In the genomic region with DNA sequence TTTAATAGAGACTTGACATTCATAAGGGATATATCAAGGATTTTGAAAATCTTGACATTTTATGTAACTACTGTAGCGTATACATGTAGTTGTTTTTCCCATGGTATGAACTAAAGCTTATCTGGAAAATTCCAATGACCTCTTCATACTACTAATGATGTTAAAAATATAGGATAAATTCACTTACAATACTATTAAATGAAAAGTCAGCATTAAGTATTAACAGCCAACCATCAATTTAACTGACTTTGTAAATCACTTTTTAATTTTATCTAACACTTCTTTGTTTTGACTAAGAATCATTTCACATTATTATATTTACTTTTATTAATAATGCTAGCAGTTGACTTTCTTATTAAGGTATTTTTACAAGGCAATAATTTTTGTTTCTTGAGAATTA, we compare ENCODE assay signal across 21 cellular contexts. TPM values are rescaled to one million over a fixed set of nuclear protein-coding genes. Genes with fewer than 3 reads are reported as not detected.
DNase-seq lines count a peak whose midpoint lies in the region; ATAC-seq, FAIRE-seq and TF ChIP-seq lines count a peak whose summit lies in the region.
"Had no signal": no experiment of that assay in that cellular context is flagged by ENCODE, and none has a peak within 500 bp of the region (broad histone marks: within the 10 kb centered on the region; RNA-seq: fewer than 3 reads in every experiment).

No MANE protein-coding gene starts in this region.

- H3K27ac Mint-ChIP-seq in central memory CD8-positive, alpha-beta T cell (ENCODE audit: low read depth), result peak overlapping the region; percentile 35
- no peak overlapping the region for H3K27ac Mint-ChIP-seq in endothelial cell (ENCODE audit: unreplicated experiment)
- H3K27ac Mint-ChIP-seq: B cell had no signal

- H3K4me1 Mint-ChIP-seq in central memory CD8-positive, alpha-beta T cell, result peaks cover 9% of the 10 kb centered on the region
- H3K4me1 Mint-ChIP-seq in endothelial cell (ENCODE audit: unreplicated experiment), result peaks cover 14% of the 10 kb centered on the region
- H3K4me1 Mint-ChIP-seq: B cell had no signal

- H2AFZ ChIP-seq in IMR-90 (replicated peaks; ENCODE audit: low read length, poor library complexity), result no peak overlapping the region
- H2AFZ ChIP-seq: GM23338 had no signal

- FAIRE-seq in A204.1 (lab: Jason Lieb, UNC), result peak; percentile 81
- FAIRE-seq in islet of Langerhans (lab: Jason Lieb, UNC), result peak; percentile 89
- FAIRE-seq: GM12892, GM18507, H54, HTR-8/SVneo had no signal

- no peak overlapping the region for H2BK20ac ChIP-seq in IMR-90 (ENCODE audit: low read depth, low read length)

- H3K14ac ChIP-seq in IMR-90 (replicated peaks; ENCODE audit: low read depth, low read length), result no peak overlapping the region

- no peak overlapping the region for H3K4me3 ChIP-seq in IMR-90 (ENCODE audit: insufficient read depth, low read depth, low read length)
- H3K4me3 ChIP-seq: BLaER1 treated with 17β-estradiol and CSF1 and Interleukin-3, amounts not matched to agents 10 nM and 100 nM; GM23338 had no signal

- no TSS peak for BruUV-seq in IMR-90 (replicated peaks; lab: Mats Ljungman, UMichigan)

- no peaks in the 10 kb centered on the region for H4K20me1 ChIP-seq in IMR-90 (ENCODE audit: insufficient read depth, low read length)

- H3K4me1 ChIP-seq in IMR-90 (ENCODE audit: control insufficient read depth, insufficient read depth, low read length), result peaks cover 3% of the 10 kb centered on the region

- H3K56ac ChIP-seq in IMR-90 (ENCODE audit: extremely low read depth, insufficient read depth, low read length), result no peak overlapping the region

- H3K27ac ChIP-seq in IMR-90 (ENCODE audit: insufficient read depth, low read length), result no peak overlapping the region
- H3K27ac ChIP-seq: BLaER1 treated with 17β-estradiol and CSF1 and Interleukin-3, amounts not matched to agents 10 nM and 100 nM; HL-60 had no signal

- ATAC-seq in IMR-90 (ENCODE audit: low read depth), result no peak
- no peak for ATAC-seq in central memory CD8-positive, alpha-beta T cell (replicated peaks; ENCODE audit: extremely low read depth, poor library complexity, severe bottlenecking)
- ATAC-seq in esophagus mucosa, result no peak
- ATAC-seq: GM23338 had no signal

- TF ChIP-seq POLR2A in IMR-90 (IDR thresholded peaks at IDR 0.05; ENCODE audit: low read depth, low read length), result no peak

- no peak overlapping the region for H2BK15ac ChIP-seq in IMR-90 (ENCODE audit: low read depth, low read length)

- H2AK5ac ChIP-seq in IMR-90 (ENCODE audit: low read depth, low read length), result no peak overlapping the region

- no peaks in the 10 kb centered on the region for H3K9me3 ChIP-seq in IMR-90 (ENCODE audit: control insufficient read depth, insufficient read depth, low read length)
- H3K9me3 ChIP-seq: BLaER1 treated with 17β-estradiol and CSF1 and Interleukin-3, amounts not matched to agents 10 nM and 100 nM had no signal

- H3K23ac ChIP-seq in IMR-90 (ENCODE audit: low read depth, low read length), result no peak overlapping the region

- H3K79me1 ChIP-seq in IMR-90 (ENCODE audit: low read depth in 1 of 2, low read length in 2 of 2), result peaks cover 9 to 25% of the 10 kb centered on the region in 2 experiments

- H4K5ac ChIP-seq in IMR-90 (ENCODE audit: low read depth, low read length), result no peak overlapping the region

- H4K8ac ChIP-seq in IMR-90 (ENCODE audit: low read depth in 2 of 2, low read length in 2 of 2), result no peak overlapping the region

- H3K4me3 Mint-ChIP-seq in central memory CD8-positive, alpha-beta T cell, result no peak overlapping the region
- H3K4me3 Mint-ChIP-seq in endothelial cell (ENCODE audit: unreplicated experiment), result no peak overlapping the region
- H3K4me3 Mint-ChIP-seq: B cell; CD8-positive, alpha-beta memory T cell; GM23338 had no signal

- dilution Hi-C loops in IMR-90 (cut with HindIII; ENCODE audit: low sequenced_read_pairs, unreplicated experiment), result no loop called here

- H3K27me3 Mint-ChIP-seq in central memory CD8-positive, alpha-beta T cell, result no peaks in the 10 kb centered on the region
- peaks cover under 1% of the 10 kb centered on the region for H3K27me3 Mint-ChIP-seq in endothelial cell (ENCODE audit: unreplicated experiment)
- H3K27me3 Mint-ChIP-seq: B cell; CD8-positive, alpha-beta memory T cell had no signal

- H3K9me3 Mint-ChIP-seq in central memory CD8-positive, alpha-beta T cell, result no peaks in the 10 kb centered on the region
- H3K9me3 Mint-ChIP-seq in endothelial cell (ENCODE audit: unreplicated experiment), result no peaks in the 10 kb centered on the region
- H3K9me3 Mint-ChIP-seq: CD8-positive, alpha-beta memory T cell; GM23338 had no signal

- no peaks in the 10 kb centered on the region for H3K27me3 ChIP-seq in IMR-90 (ENCODE audit: control insufficient read depth, insufficient read depth, low read length)
- H3K27me3 ChIP-seq: BLaER1 treated with 17β-estradiol and CSF1 and Interleukin-3, amounts not matched to agents 10 nM and 100 nM had no signal

- in situ Hi-C loops in IMR-90 (cut with MboI; ENCODE audit: low sequenced_read_pairs), result loop anchor here (25.0 kb wide), 1 partner anchor 535 kb away; no protein-coding TSS in a partner anchor

- H4K91ac ChIP-seq in IMR-90 (ENCODE audit: insufficient read depth, low read depth, low read length), result no peak overlapping the region

- TF ChIP-seq CTCF in IMR-90 (conservative IDR thresholded peaks at IDR 0.05; ENCODE audit: low read depth, low read length), result no peak
- no peak for TF ChIP-seq CTCF in endothelial cell (IDR thresholded peaks at IDR 0.05; ENCODE audit: unreplicated experiment)

- DNase-seq in IMR-90 (no peak), endothelial cell (ENCODE audit: low spot score) (no peak), HT-29 (ENCODE audit: low spot score) (no peak)
- DNase-seq in central memory CD8-positive, alpha-beta T cell (ENCODE audit: low spot score in 2 of 2), result no peak
- DNase-seq: 8988T; CD8-positive, alpha-beta memory T cell; COR-L47; DMS 273 treated with DMSO at 0.1 percent for 48 hours; GDM1; HCEC 1CT had no signal

- no peaks in the 10 kb centered on the region for H3K9me1 ChIP-seq in IMR-90 (ENCODE audit: insufficient read depth, low read length)

- H3K4ac ChIP-seq in IMR-90 (ENCODE audit: low read depth, low read length), result no peak overlapping the region

- H2BK120ac ChIP-seq in IMR-90 (ENCODE audit: low read depth, low read length), result no peak overlapping the region

- H3K36me3 ChIP-seq in IMR-90 (ENCODE audit: control insufficient read depth, insufficient read depth, low read length), result peaks cover 4% of the 10 kb centered on the region

- CTCF ChIA-PET in IMR-90 (lab: Yijun Ruan, JAX), result no interaction called here

- H3K9ac ChIP-seq in IMR-90 (ENCODE audit: low read depth, low read length), result no peak overlapping the region
- H3K9ac ChIP-seq: BLaER1 treated with 17β-estradiol and CSF1 and Interleukin-3, amounts not matched to agents 10 nM and 100 nM had no signal

- no peak for TF ChIP-seq RAD21 in IMR-90 (IDR thresholded peaks at IDR 0.05; ENCODE audit: low read length)

- no peak overlapping the region for H3K4me2 ChIP-seq in IMR-90 (ENCODE audit: low read depth, low read length)
- H3K4me2 ChIP-seq: BLaER1 treated with 17β-estradiol and CSF1 and Interleukin-3, amounts not matched to agents 10 nM and 100 nM; GM23338 had no signal

- H2BK5ac ChIP-seq in IMR-90 (ENCODE audit: low read depth, low read length, poor library complexity, severe bottlenecking), result peak overlapping the region; percentile 70

- no peak overlapping the region for H3K18ac ChIP-seq in IMR-90 (ENCODE audit: low read depth, low read length)

- no peak overlapping the region for H2AK9ac ChIP-seq in IMR-90 (replicated peaks; ENCODE audit: low read depth, low read length, poor library complexity)

- no CpG with 5 or more reads among the region's 1 CpG for WGBS in IMR-90 (ENCODE audit: extremely low coverage in 2 of 2, insufficient read length in 1 of 2), 2 experiments

- peaks cover 50% of the 10 kb centered on the region for H3K36me3 Mint-ChIP-seq in central memory CD8-positive, alpha-beta T cell (ENCODE audit: insufficient read depth)
- H3K36me3 Mint-ChIP-seq in endothelial cell (ENCODE audit: low read depth, unreplicated experiment), result no peaks in the 10 kb centered on the region

- intact Hi-C loops in IMR-90 (cut with micrococcal nuclease), result no loop called here

- POLR2A ChIA-PET in IMR-90 (lab: Charles Lee; ENCODE audit: unreplicated experiment), result no interaction called here

TF ChIP-seq in IMR-90, 13 proteins besides CTCF, POLR2A, EP300 and RAD21 (continues in another document):
- no peak for TF ChIP-seq RCOR1 (IDR thresholded peaks at IDR 0.05; ENCODE audit: insufficient replicate concordance, low read length)
- TF ChIP-seq MXI1 (IDR thresholded peaks at IDR 0.05; ENCODE audit: borderline replicate concordance, low read depth, low read length), result no peak
- TF ChIP-seq RFX5 (IDR thresholded peaks at IDR 0.05; ENCODE audit: low read depth, low read length), result no peak
- TF ChIP-seq SMC3 (IDR thresholded peaks at IDR 0.05; ENCODE audit: low read depth, low read length), result no peak
- no peak for TF ChIP-seq MAZ (IDR thresholded peaks at IDR 0.05; ENCODE audit: borderline replicate concordance, low read depth, low read length)
- TF ChIP-seq BHLHE40 (IDR thresholded peaks at IDR 0.05; ENCODE audit: low read depth, low read length), result no peak
- TF ChIP-seq, protein P1, sequence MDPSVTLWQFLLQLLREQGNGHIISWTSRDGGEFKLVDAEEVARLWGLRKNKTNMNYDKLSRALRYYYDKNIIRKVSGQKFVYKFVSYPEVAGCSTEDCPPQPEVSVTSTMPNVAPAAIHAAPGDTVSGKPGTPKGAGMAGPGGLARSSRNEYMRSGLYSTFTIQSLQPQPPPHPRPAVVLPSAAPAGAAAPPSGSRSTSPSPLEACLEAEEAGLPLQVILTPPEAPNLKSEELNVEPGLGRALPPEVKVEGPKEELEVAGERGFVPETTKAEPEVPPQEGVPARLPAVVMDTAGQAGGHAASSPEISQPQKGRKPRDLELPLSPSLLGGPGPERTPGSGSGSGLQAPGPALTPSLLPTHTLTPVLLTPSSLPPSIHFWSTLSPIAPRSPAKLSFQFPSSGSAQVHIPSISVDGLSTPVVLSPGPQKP (IDR thresholded peaks at IDR 0.05; ENCODE audit: borderline replicate concordance, low read depth, low read length), result no peak
- no peak for TF ChIP-seq FOS (IDR thresholded peaks at IDR 0.05; ENCODE audit: low read depth, low read length)
- TF ChIP-seq CHD1 (IDR thresholded peaks at IDR 0.05; ENCODE audit: low read depth, low read length), result no peak

RNA-seq across cellular contexts. Expression of gene DCK, which starts 34.2 kb away (rescaled TPM):
- total RNA-seq in IMR-90 (2012; rRNA removed) (7.0 and 14.4 TPM in 2 replicates), esophagus mucosa (9.5 TPM), endothelial cell (ENCODE audit: unreplicated experiment) (17.5 TPM)
- polyA plus RNA-seq in IMR-90 (2012; rRNA removed), result 5.9 and 8.9 TPM in 2 replicates
- polyA plus RNA-seq in IMR-90 (2012; cell fraction: cytosol; rRNA removed), result 0.92 and 1.5 TPM in 2 replicates
- polyA plus RNA-seq in IMR-90 (2012; cell fraction: nucleus; rRNA removed; ENCODE audit: low replicate concordance), result 1.2 and 3.3 TPM in 2 replicates
- 12.0 and 16.9 TPM in 2 replicates for total RNA-seq in HT-29 (2014; rRNA removed; shearing (Covaris generic))
